ENCODE assay signal across 7 cellular contexts in the genomic region with DNA sequence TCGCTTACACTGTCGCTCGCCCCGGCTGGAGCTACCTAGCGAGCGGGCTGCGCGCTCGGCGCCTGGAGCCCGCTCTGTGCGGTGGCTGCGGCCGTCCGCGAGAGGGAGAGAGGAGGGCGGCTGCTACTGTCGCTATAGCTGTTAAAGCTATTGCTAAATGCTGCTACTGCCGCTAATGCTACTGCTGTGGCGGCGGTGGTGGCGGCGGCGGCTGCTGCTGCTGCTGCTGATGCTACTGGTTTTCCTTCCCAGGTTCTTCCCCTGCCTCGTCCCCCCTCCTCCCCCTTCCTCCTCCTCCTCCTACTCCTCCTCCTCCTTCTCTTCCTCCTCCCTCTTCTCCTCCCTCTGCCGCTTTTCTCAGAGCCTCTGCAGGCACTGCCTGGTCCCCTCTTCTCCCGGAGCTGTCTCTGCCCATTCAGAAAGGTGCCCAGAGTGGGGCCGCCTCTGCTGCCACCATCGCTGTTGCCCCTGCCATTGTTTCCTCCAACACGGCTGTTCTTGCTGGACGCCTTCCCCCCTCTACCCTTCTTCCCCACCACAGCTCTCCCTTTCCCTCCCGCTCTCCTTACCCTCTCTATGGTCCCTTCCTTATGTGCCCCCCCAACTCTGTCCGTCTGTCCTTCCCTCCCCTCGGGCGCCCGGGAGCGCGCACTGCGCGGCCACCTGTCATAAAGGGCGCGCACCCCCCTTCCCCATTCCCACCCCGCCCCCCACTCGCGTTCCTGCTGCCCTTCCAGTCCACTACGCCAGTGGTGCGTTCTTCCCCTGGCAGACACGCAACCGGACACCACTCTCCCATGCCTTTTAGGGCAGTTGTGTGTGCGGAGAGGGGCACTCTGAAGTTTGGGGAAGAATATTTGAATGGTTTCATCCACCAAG. TPM values are rescaled to one million over a fixed set of nuclear protein-coding genes. Genes with fewer than 3 reads are reported as not detected.
A peak's percentile ranks its signal among the peaks of the same experiment; 100 is the strongest.
DNase-seq lines count a peak whose midpoint lies in the region; ATAC-seq and TF ChIP-seq lines count a peak whose summit lies in the region.

Gene NEXMIF, minus strand, starts transcription at position 243 of the 879 bp plus-strand sequence.

- no peak for TF ChIP-seq POLR2A in heart left ventricle (IDR thresholded peaks at IDR 0.05)

- H3K9me2 ChIP-seq in MM.1S (replicated peaks; ENCODE audit: insufficient read depth, low read length), result no peaks in the 10 kb centered on the region
- no peaks in the 10 kb centered on the region for H3K9me2 ChIP-seq in OCI-LY7 (ENCODE audit: insufficient read depth, low read length)

- H2AFZ ChIP-seq in MM.1S (ENCODE audit: low read length) (peak within 1 kb of the TSS; percentile 78), OCI-LY7 (ENCODE audit: low read length) (no peak within 1 kb of the TSS)

- H3K27ac ChIP-seq in MM.1S (ENCODE audit: low read length) (peak within 1 kb of the TSS; percentile 34; the same call in 1 of the 2 replicates), heart left ventricle (peak within 1 kb of the TSS in 1 of 12 donors; percentile 85), OCI-LY7 (ENCODE audit: low read depth, low read length, poor library complexity, severe bottlenecking) (no peak within 1 kb of the TSS)

- POLR2A ChIA-PET in OCI-LY7 (lab: Charles Lee), result no interaction called here

- peak within 1 kb of the TSS; percentile 49; the same call in 1 of the 2 replicates for H3K9ac ChIP-seq in MM.1S (ENCODE audit: low read length)

- no peaks in the 10 kb centered on the region for H3K27me3 ChIP-seq in MM.1S (replicated peaks; ENCODE audit: insufficient read depth, low read length)
- peaks cover 0 to 38% (median 3%) of the 10 kb centered on the region in 9 donors for H3K27me3 ChIP-seq in heart left ventricle

- no TSS peak for BruUV-seq in OCI-LY7 (replicated peaks; lab: Mats Ljungman, UMichigan)

- ATAC-seq in GM21737 (IDR thresholded peaks at IDR 0.05; ENCODE audit: unreplicated experiment) (peak; percentile 57), heart left ventricle (peak in 3 of 4 donors; percentile 56 to 83 (median 83))

- in situ Hi-C loops in GM13977 (cut with MboI; ENCODE audit: low pct_unique_long_range_greater_than_20kb, low sequenced_read_pairs, unreplicated experiment), result no loop called here

- no peaks in the 10 kb centered on the region for H4K20me1 ChIP-seq in MM.1S (ENCODE audit: insufficient read depth, low read length)
- no peaks in the 10 kb centered on the region for H4K20me1 ChIP-seq in OCI-LY7 (ENCODE audit: insufficient read depth, low read length)

- intact Hi-C loops in heart left ventricle (cut with DNase I), result no loop called here
- intact Hi-C loops in OCI-LY7 (cut with micrococcal nuclease; ENCODE audit: unreplicated experiment), result no loop called here

- peak; percentile 30 for TF ChIP-seq CTCF in GM13977 (IDR thresholded peaks at IDR 0.05; ENCODE audit: extremely low read depth, insufficient read depth, missing control alignments)
- TF ChIP-seq CTCF in MM.1S (IDR thresholded peaks at IDR 0.05; ENCODE audit: low read length), result peak; percentile 26
- TF ChIP-seq CTCF in heart left ventricle (IDR thresholded peaks at IDR 0.05), result peak in 4 of 12 donors; percentile 9 to 33 (median 20)
- no peak for TF ChIP-seq CTCF in OCI-LY7 (conservative IDR thresholded peaks at IDR 0.05; ENCODE audit: low read length)

- H3K9me3 ChIP-seq in MM.1S (replicated peaks; ENCODE audit: insufficient read depth, low read length), result no peaks in the 10 kb centered on the region
- no peaks in the 10 kb centered on the region for H3K9me3 ChIP-seq in heart left ventricle
- no peaks in the 10 kb centered on the region for H3K9me3 ChIP-seq in OCI-LY7 (ENCODE audit: low read length)

- DNase-seq in GM13977 (ENCODE audit: low spot score), result peak; percentile 65
- DNase-seq in MM.1S, result peak; percentile 59
- peak; percentile 4 for DNase-seq in activated effector memory CD4-positive, alpha-beta T cell treated with Interleukin-2 at 50 U/mL for 16 hours
- DNase-seq in heart left ventricle, result peak in 4 of 5 donors; percentile 5 to 37 (median 26)
- peak; percentile 27 for DNase-seq in putamen (ENCODE audit: low spot score)
- DNase-seq in OCI-LY7 (ENCODE audit: low spot score), result no peak

- H3K4me3 ChIP-seq in MM.1S (ENCODE audit: low read length) (peak within 1 kb of the TSS; percentile 73), heart left ventricle (peak within 1 kb of the TSS; percentile 29 to 59 (median 50)), OCI-LY7 (ENCODE audit: low read depth, low read length, poor library complexity, severe bottlenecking) (no peak within 1 kb of the TSS)

- CTCF ChIA-PET in OCI-LY7 (lab: Charles Lee; ENCODE audit: unreplicated experiment), result no interaction called here

- H3K79me2 ChIP-seq in MM.1S (ENCODE audit: low read length) (no peaks in the 10 kb centered on the region), OCI-LY7 (ENCODE audit: insufficient read depth, low read depth, low read length) (no peaks in the 10 kb centered on the region)

- H3K4me1 ChIP-seq in MM.1S (ENCODE audit: low read length), result 0 out of 2 replicates have a peak, but pooled peaks cover 4% of the 10 kb centered on the region
- H3K4me1 ChIP-seq in heart left ventricle, result peaks cover 0 to 8% (median 0%) of the 10 kb centered on the region in 12 donors
- H3K4me1 ChIP-seq in OCI-LY7 (ENCODE audit: insufficient read depth, low read length, poor library complexity, severe bottlenecking), result no peaks in the 10 kb centered on the region

- H3K36me3 ChIP-seq in MM.1S (replicated peaks; ENCODE audit: insufficient read depth, low read length), result no peaks in the 10 kb centered on the region
- no peaks in the 10 kb centered on the region for H3K36me3 ChIP-seq in heart left ventricle
- H3K36me3 ChIP-seq in OCI-LY7 (ENCODE audit: insufficient read depth, low read length), result no peaks in the 10 kb centered on the region

- H3K4me2 ChIP-seq in MM.1S (ENCODE audit: low read depth, low read length) (peak within 1 kb of the TSS; percentile 77), OCI-LY7 (ENCODE audit: low read length) (no peak within 1 kb of the TSS)

- H3F3A ChIP-seq in MM.1S (ENCODE audit: insufficient read depth, low read length), result no peaks in the 10 kb centered on the region

- WGBS in heart left ventricle, 4 donors, result 3 to 48% (median 23%) methylated on average over 35 to 50 of the region's 50 CpGs

RNA-seq across cellular contexts. Expression of gene NEXMIF, which starts in this region (rescaled TPM):
- total RNA-seq in heart left ventricle (under 1 TPM; 0.12 to 0.66 (median 0.32) TPM), OCI-LY7 (2022) (not detected in 2 replicates)
- polyA plus RNA-seq in heart left ventricle, result under 1 TPM; under 0.01 TPM
- not detected in 2 replicates for total RNA-seq in OCI-LY7 (2014; rRNA removed; shearing (Covaris generic))

Comparison
In these comparisons a context has a peak if more than half of its experiments do, and no peak if none do; other contexts are left out.
1. Peak in DNase-seq, ATAC-seq and H3K4me3 ChIP-seq in heart left ventricle; RNA of the gene not detected or under 1 TPM.